10 cellular contexts compared by ENCODE assay signal in the genomic region with DNA sequence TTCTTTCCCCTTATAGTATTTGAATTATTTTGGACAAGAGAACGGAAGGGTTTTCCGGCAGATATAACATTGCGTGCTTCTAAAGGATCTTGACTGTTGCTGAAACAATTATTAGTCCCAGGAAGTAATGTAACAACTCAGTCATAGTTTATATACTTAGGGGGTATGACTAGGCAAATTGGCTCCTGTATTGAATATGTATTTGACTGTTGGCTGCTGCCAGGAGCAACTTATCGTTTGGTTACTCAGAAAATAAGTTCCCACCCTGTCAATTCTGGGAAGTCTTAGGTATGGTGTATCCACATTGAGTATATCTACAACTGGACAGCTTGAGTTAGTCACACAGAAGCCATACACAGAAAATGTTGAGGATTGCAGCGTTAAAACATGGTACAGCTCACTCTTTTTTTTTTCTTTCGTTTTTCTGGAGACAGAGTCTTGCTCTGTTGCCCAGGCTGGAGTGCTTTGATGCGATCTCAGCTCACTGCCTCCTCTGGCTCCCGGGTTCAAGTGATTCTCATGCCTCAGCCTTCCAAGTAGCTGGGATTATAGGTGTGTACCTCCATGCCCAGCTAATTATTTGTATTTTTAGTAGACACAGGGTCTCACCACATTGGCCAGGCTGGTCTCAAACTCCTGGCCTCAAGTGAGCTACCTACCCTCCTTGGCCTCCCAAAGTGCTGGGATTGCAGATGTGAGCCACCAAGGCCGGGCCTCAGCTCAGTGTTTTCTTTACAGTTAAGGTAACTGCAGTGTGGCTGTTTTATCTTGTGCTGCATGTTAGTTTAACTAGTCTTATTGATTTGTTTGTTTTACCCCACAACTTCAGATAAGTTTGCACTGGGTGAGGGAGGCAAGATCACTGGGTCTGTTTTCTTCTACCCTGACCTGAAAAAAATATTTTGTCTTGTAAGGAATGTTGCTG. TPM values are rescaled to one million over a fixed set of nuclear protein-coding genes. Genes with fewer than 3 reads are reported as not detected.
DNase-seq lines count a peak whose midpoint lies in the region; ATAC-seq, FAIRE-seq and TF ChIP-seq lines count a peak whose summit lies in the region.
"Had no signal": no experiment of that assay in that cellular context is flagged by ENCODE, and none has a peak within 500 bp of the region (broad histone marks: within the 10 kb centered on the region; RNA-seq: fewer than 3 reads in every experiment).

No MANE protein-coding gene starts in this region.

- H3K4me1 Mint-ChIP-seq in T-helper 1 cell treated with Interleukin-12 subunit alpha and Interleukin-12 subunit beta and Interleukin-4 antibody, amounts not matched to agents 30 μg/mL and 1 μg/mL, for 36 hours (ENCODE audit: low read depth): peaks cover 72% of the 10 kb centered on the region
- H3K4me1 Mint-ChIP-seq in stimulated activated memory B cell treated with anti-CD40 and anti-IgM and Interleukin-4, amounts not matched to agents 10 μg/mL and 1 μg/mL and 100 μg/mL, for 72 hours: peaks cover 79% of the 10 kb centered on the region

- peak overlapping the region; percentile 77 for H3K4me2 ChIP-seq in fibroblast of lung (ENCODE audit: extremely low read depth, insufficient read depth, low read length)

- no peaks in the 10 kb centered on the region for H3K9me3 ChIP-seq in fibroblast of lung (ENCODE audit: control insufficient read depth, insufficient read depth, low read depth, low read length)

- H3K9ac ChIP-seq in fibroblast of lung (ENCODE audit: insufficient read depth, low read length): no peak overlapping the region

- peak overlapping the region; percentile 84 for H3K4me3 Mint-ChIP-seq in T-helper 1 cell treated with Interleukin-12 subunit alpha and Interleukin-12 subunit beta and Interleukin-4 antibody, amounts not matched to agents 30 μg/mL and 1 μg/mL, for 36 hours
- peak overlapping the region; percentile 80 for H3K4me3 Mint-ChIP-seq in stimulated activated memory B cell treated with anti-CD40 and anti-IgM and Interleukin-4, amounts not matched to agents 10 μg/mL and 1 μg/mL and 100 μg/mL, for 72 hours

- peaks cover 37% of the 10 kb centered on the region for H3K36me3 Mint-ChIP-seq in T-helper 1 cell treated with Interleukin-12 subunit alpha and Interleukin-12 subunit beta and Interleukin-4 antibody, amounts not matched to agents 30 μg/mL and 1 μg/mL, for 36 hours (ENCODE audit: low read depth)
- peaks cover 28% of the 10 kb centered on the region for H3K36me3 Mint-ChIP-seq in stimulated activated memory B cell treated with anti-CD40 and anti-IgM and Interleukin-4, amounts not matched to agents 10 μg/mL and 1 μg/mL and 100 μg/mL, for 72 hours

- no peaks in the 10 kb centered on the region for H4K20me1 ChIP-seq in fibroblast of lung (ENCODE audit: control insufficient read depth, extremely low read depth, insufficient read depth, low read length)

- H3K79me2 ChIP-seq in fibroblast of lung (ENCODE audit: control insufficient read depth, insufficient read depth, low read length): peaks cover 75% of the 10 kb centered on the region

- peak overlapping the region; percentile 98 for H3K27ac Mint-ChIP-seq in T-helper 1 cell treated with Interleukin-12 subunit alpha and Interleukin-12 subunit beta and Interleukin-4 antibody, amounts not matched to agents 30 μg/mL and 1 μg/mL, for 36 hours
- H3K27ac Mint-ChIP-seq in stimulated activated memory B cell treated with anti-CD40 and anti-IgM and Interleukin-4, amounts not matched to agents 10 μg/mL and 1 μg/mL and 100 μg/mL, for 72 hours: peak overlapping the region; percentile 98

- no peaks in the 10 kb centered on the region for H3K36me3 ChIP-seq in fibroblast of lung (ENCODE audit: control insufficient read depth, insufficient read depth, low read length)

- H3K4me3 ChIP-seq in fibroblast of lung (replicated peaks in 1 of 4; ENCODE audit: control extremely low read depth in 1 of 4, insufficient read depth in 1 of 4, low read depth in 3 of 4, low read length in 4 of 4): peak overlapping the region in 1 of 4 experiments; percentile 8

- no peaks in the 10 kb centered on the region for H3K27me3 ChIP-seq in fibroblast of lung (ENCODE audit: control insufficient read depth, insufficient read depth, low read length)

- no peak overlapping the region for H2AFZ ChIP-seq in fibroblast of lung (ENCODE audit: low read length)

- DNase-seq in GM19239 (ENCODE audit: insufficient read length, low spot score): no peak
- peak; percentile 84 to 85 for DNase-seq in fibroblast of lung (ENCODE audit: low read depth in 2 of 2)
- DNase-seq in NCI-H187 (lab: John Stamatoyannopoulos, UW): no peak
- DNase-seq: foreskin melanocyte, SHP77 had no signal

- peaks cover 29% of the 10 kb centered on the region for H3K4me1 ChIP-seq in fibroblast of lung (ENCODE audit: control insufficient read depth, extremely low read depth, insufficient read depth, low read length)

- peak overlapping the region; percentile 85 for H3K27ac ChIP-seq in fibroblast of lung (ENCODE audit: insufficient read depth, low read length)

- H3K27me3 Mint-ChIP-seq in T-helper 1 cell treated with Interleukin-12 subunit alpha and Interleukin-12 subunit beta and Interleukin-4 antibody, amounts not matched to agents 30 μg/mL and 1 μg/mL, for 36 hours (ENCODE audit: low read depth): no peaks in the 10 kb centered on the region
- H3K27me3 Mint-ChIP-seq in stimulated activated memory B cell treated with anti-CD40 and anti-IgM and Interleukin-4, amounts not matched to agents 10 μg/mL and 1 μg/mL and 100 μg/mL, for 72 hours: no peaks in the 10 kb centered on the region

- no peaks in the 10 kb centered on the region for H3K9me3 Mint-ChIP-seq in T-helper 1 cell treated with Interleukin-12 subunit alpha and Interleukin-12 subunit beta and Interleukin-4 antibody, amounts not matched to agents 30 μg/mL and 1 μg/mL, for 36 hours
- no peaks in the 10 kb centered on the region for H3K9me3 Mint-ChIP-seq in stimulated activated memory B cell treated with anti-CD40 and anti-IgM and Interleukin-4, amounts not matched to agents 10 μg/mL and 1 μg/mL and 100 μg/mL, for 72 hours

- peak; percentile 35 for FAIRE-seq in GM19239 (lab: Jason Lieb, UNC)

- ATAC-seq in stimulated activated memory B cell treated with anti-CD40 and anti-IgM and Interleukin-4, amounts not matched to agents 10 μg/mL and 1 μg/mL and 100 μg/mL, for 72 hours: no peak
- no peak for ATAC-seq in GM18861 (IDR thresholded peaks at IDR 0.05; ENCODE audit: unreplicated experiment)
- ATAC-seq in GM21737 (IDR thresholded peaks at IDR 0.05; ENCODE audit: unreplicated experiment): no peak
- ATAC-seq in GM21529 (IDR thresholded peaks at IDR 0.05; ENCODE audit: unreplicated experiment): no peak

- TF ChIP-seq CTCF in fibroblast of lung (conservative IDR thresholded peaks at IDR 0.05 in 1 of 2, IDR thresholded peaks at IDR 0.05 in 1 of 2; ENCODE audit: low read depth in 1 of 2, low read length in 2 of 2): no peak

RNA-seq across cellular contexts. Expression of gene SMAP2, which starts 10.2 kb away (rescaled TPM):
- 7.7 and 16.7 TPM in 2 replicates for total RNA-seq in fibroblast of lung
- 28.7 and 35.0 TPM in 2 replicates for polyA plus RNA-seq in fibroblast of lung
- polyA plus RNA-seq in fibroblast of lung (2012): 26.8 and 31.1 TPM in 2 replicates
- polyA minus RNA-seq in fibroblast of lung (ENCODE audit: low replicate concordance): 40.1 and 46.1 TPM in 2 replicates

Comparison
In these comparisons a context has a peak if more than half of its experiments do, and no peak if none do; other contexts are left out.
1. DNase-seq: peak in fibroblast of lung (2 of 2); none in GM19239 (single experiment) and NCI-H187 (0 of 2).